ENCODE assay signal across 8 cellular contexts in genomic region chr10:103967433-103968142, GRCh38. TPM values are rescaled to one million over a fixed set of nuclear protein-coding genes. Genes with fewer than 3 reads are reported as not detected.
A peak's percentile ranks its signal among the peaks of the same experiment; 100 is the strongest.
DNase-seq lines count a peak whose midpoint lies in the region; ATAC-seq, FAIRE-seq and TF ChIP-seq lines count a peak whose summit lies in the region.

No MANE protein-coding gene starts in this region.

- H3K9me3 ChIP-seq in AG04450 (ENCODE audit: control insufficient read depth, insufficient read depth, low read length) (no peaks in the 10 kb centered on the region), adipocyte (ENCODE audit: control insufficient read depth, low read length) (no peaks in the 10 kb centered on the region)

- H3K27ac ChIP-seq in AG04450 (ENCODE audit: low read depth, low read length): peak overlapping the region; percentile 25

- H3K36me3 ChIP-seq in adipocyte (ENCODE audit: control insufficient read depth, insufficient read depth, low read length, severe bottlenecking): no peaks in the 10 kb centered on the region

- DNase-seq in AG04450 (ENCODE audit: low read depth, low spot score) (no peak), GM12892 (ENCODE audit: insufficient read length) (peak; percentile 32), NCI-H510A treated with DMSO at 0.1 percent for 48 hours (lab: John Stamatoyannopoulos, UW) (peak; percentile 45), adipocyte (ENCODE audit: low read depth) (peak; percentile 80), left ventricle myocardium superior (no peak), posterior vena cava (ENCODE audit: low spot score) (peak; percentile 81), NCI-H2029 treated with DMSO at 0.1 percent for 48 hours (lab: John Stamatoyannopoulos, UW) (no peak)

- peak overlapping the region; percentile 83 for H3K4me3 ChIP-seq in AG04450 (ENCODE audit: low read depth, low read length)
- peak overlapping the region; percentile 98 for H3K4me3 ChIP-seq in adipocyte (ENCODE audit: low read length)

- peaks cover 20% of the 10 kb centered on the region for H3K4me1 ChIP-seq in adipocyte (ENCODE audit: control insufficient read depth, insufficient read depth, low read length)

- 0 out of 2 replicates have a peak, but pooled peaks have one; percentile 4 for TF ChIP-seq CTCF in AG04450 (IDR thresholded peaks at IDR 0.05; ENCODE audit: low read depth, low read length)

- peak; percentile 53 for FAIRE-seq in GM12892 (lab: Jason Lieb, UNC)

- H3K27me3 ChIP-seq in AG04450 (ENCODE audit: control insufficient read depth, insufficient read depth, low read length): no peaks in the 10 kb centered on the region
- no peaks in the 10 kb centered on the region for H3K27me3 ChIP-seq in adipocyte (replicated peaks; ENCODE audit: control insufficient read depth, insufficient read depth, low read length)

- TF ChIP-seq POLR2A in GM12892 (IDR thresholded peaks at IDR 0.05; ENCODE audit: low read depth, low read length): no peak

- ATAC-seq in HG02840 (IDR thresholded peaks at IDR 0.05; ENCODE audit: low FRiP score, unreplicated experiment): peak; percentile 43
- peak; percentile 56 for ATAC-seq in left ventricle myocardium superior

- CTCF ChIA-PET in AG04450 (lab: Charles Lee): interaction anchor here (0.6 to 0.7 kb wide), 3 partner anchors 21 to 70 kb away, joined by 3 to 4 read pairs (median 4); no protein-coding TSS in a partner anchor

- POLR2A ChIA-PET in AG04450 (lab: Yijun Ruan, JAX): interaction anchor here (0.6 to 1.8 kb wide), 4 partner anchors 16 to 154 kb away, joined by 3 to 5 read pairs (median 5); partner anchors contain the start of gene SFR1

- intact Hi-C loops in left ventricle myocardium superior (cut with micrococcal nuclease) (no loop called here), posterior vena cava (cut with DNase I) (loop anchor here in 1 of 2 donors (5.0 kb wide), 1 partner anchor 45 kb away; no protein-coding TSS in a partner anchor)

- peak overlapping the region; percentile 95 for H3K9ac ChIP-seq in adipocyte (ENCODE audit: low read length)

RNA-seq across cellular contexts. Expression of gene SLK, which starts 0.6 kb away (rescaled TPM):
- 12.3 and 16.5 TPM in 2 replicates for polyA plus RNA-seq in AG04450 (2011; rRNA removed)
- polyA minus RNA-seq in AG04450 (2011; rRNA and poly(A)+ RNA removed): 7.2 and 15.7 TPM in 2 replicates
- polyA plus RNA-seq in GM12892 (2012; ENCODE audit: missing spikeins): 10.0 TPM
- total RNA-seq in left ventricle myocardium superior (31.0 TPM), posterior vena cava (10 to 100 TPM; 45.3 to 71.0 TPM)

RNA-seq across cellular contexts. Expression of gene STN1, which starts 49.6 kb away (rescaled TPM):
- polyA plus RNA-seq in AG04450 (2011; rRNA removed): 17.1 and 19.0 TPM in 2 replicates
- polyA minus RNA-seq in AG04450 (2011; rRNA and poly(A)+ RNA removed): 8.6 and 12.9 TPM in 2 replicates
- 29.9 TPM for polyA plus RNA-seq in GM12892 (2012; ENCODE audit: missing spikeins)
- total RNA-seq in left ventricle myocardium superior (33.2 TPM), posterior vena cava (10 to 100 TPM; 18.2 to 18.6 TPM)

Comparison
In these comparisons a context has a peak if more than half of its experiments do, and no peak if none do; other contexts are left out.
1. DNase-seq: peak in GM12892 (single experiment), NCI-H510A treated with DMSO at 0.1 percent for 48 hours (single experiment), adipocyte (single experiment) and posterior vena cava (single experiment); none in AG04450 (single experiment), left ventricle myocardium superior (single experiment) and NCI-H2029 treated with DMSO at 0.1 percent for 48 hours (single experiment).